Comparison of ENCODE assay signal across 1 cellular context in genomic region chr6:43351951-43352350, GRCh38. TPM values are rescaled to one million over a fixed set of nuclear protein-coding genes. Genes with fewer than 3 reads are reported as not detected.
"Had no signal": no experiment of that assay in that cellular context is flagged by ENCODE, and none has a peak within 500 bp of the region (broad histone marks: within the 10 kb centered on the region; RNA-seq: fewer than 3 reads in every experiment).

No MANE protein-coding gene starts in this region.

RNA-seq across cellular contexts. Expression of gene CRIP3, which starts 43.3 kb away (rescaled TPM):
- total RNA-seq: G401 had no signal

RNA-seq across cellular contexts. Expression of gene SLC22A7, which starts 53.9 kb away (rescaled TPM):
- total RNA-seq: G401 had no signal
